In genomic region chr6:108380876-108381275, GRCh38 we compare ENCODE assay signal across 26 cellular contexts.
"Had no signal": no experiment of that assay in that cellular context is flagged by ENCODE, and none has a peak within 500 bp of the region (broad histone marks: within the 10 kb centered on the region; RNA-seq: fewer than 3 reads in every experiment).

No MANE protein-coding gene starts in this region.

- H3K27me3 Mint-ChIP-seq: naive thymus-derived CD8-positive, alpha-beta T cell; stimulated activated naive B cell treated with anti-CD40 and anti-IgM and Interleukin-4, amounts not matched to agents 10 μg/mL and 1 μg/mL and 100 μg/mL, for 72 hours; type B pancreatic cell had no signal

- H3K27ac Mint-ChIP-seq: naive thymus-derived CD8-positive, alpha-beta T cell; stimulated activated naive B cell treated with anti-CD40 and anti-IgM and Interleukin-4, amounts not matched to agents 10 μg/mL and 1 μg/mL and 100 μg/mL, for 72 hours; type B pancreatic cell had no signal

- FAIRE-seq: keratinocyte, pancreas had no signal

- ATAC-seq: left colon; left lung; naive thymus-derived CD8-positive, alpha-beta T cell; pancreas; right lobe of liver; stimulated activated naive B cell treated with anti-CD40 and anti-IgM and Interleukin-4, amounts not matched to agents 10 μg/mL and 1 μg/mL and 100 μg/mL, for 72 hours; stimulated activated naive CD8-positive, alpha-beta T cell treated with anti-CD3 and anti-CD28 coated beads, Interleukin-15, Interleukin-2, amounts not matched to agents 100 U/mL and 50 U/mL, for 24 hours had no signal

- H3K4me3 Mint-ChIP-seq: naive thymus-derived CD8-positive, alpha-beta T cell; nephron; neural crest cell; stimulated activated naive B cell treated with anti-CD40 and anti-IgM and Interleukin-4, amounts not matched to agents 10 μg/mL and 1 μg/mL and 100 μg/mL, for 72 hours; type B pancreatic cell had no signal

- H3K4me1 Mint-ChIP-seq: stimulated activated naive B cell treated with anti-CD40 and anti-IgM and Interleukin-4, amounts not matched to agents 10 μg/mL and 1 μg/mL and 100 μg/mL, for 72 hours had no signal

- H3K4me3 ChIP-seq: left lung, lung, pancreas, prostate gland, right atrium auricular region, right lobe of liver, smooth muscle cell, stomach, testis, thyroid gland, uterus had no signal

- H3K36me3 ChIP-seq: left lung, pancreas, prostate gland, right atrium auricular region, right lobe of liver, thyroid gland, uterus had no signal

- H3K9me3 ChIP-seq: left lung, pancreas, prostate gland, right atrium auricular region, right lobe of liver, stomach, testis, thyroid gland, uterus had no signal

- H3K9me3 Mint-ChIP-seq: type B pancreatic cell had no signal

- H3K27ac ChIP-seq: left lung, pancreas, prostate gland, right atrium auricular region, right lobe of liver, stomach, testis, thyroid gland, uterus had no signal

- DNase-seq: hippocampal formation; left colon; left lung; mesendoderm; midbrain; naive thymus-derived CD8-positive, alpha-beta T cell; nucleus accumbens; pancreas; posterior cingulate gyrus; right lobe of liver; stimulated activated CD4-positive, alpha-beta T cell treated with anti-CD3 and anti-CD28 coated beads, Interleukin-2, amount 100 ng/mL, for 24 hours; stimulated activated CD4-positive, alpha-beta T cell treated with anti-CD3 and anti-CD28 coated beads, Interleukin-4, amount 100 ng/mL, for 1 hour; stimulated activated naive B cell treated with anti-CD40 and anti-IgM and Interleukin-4, amounts not matched to agents 10 μg/mL and 1 μg/mL and 100 μg/mL, for 72 hours; stimulated activated naive CD8-positive, alpha-beta T cell treated with anti-CD3 and anti-CD28 coated beads, Interleukin-15, Interleukin-2, amounts not matched to agents 100 U/mL and 50 U/mL, for 24 hours; stomach; testis; thyroid gland; uterus had no signal

- H3K4me2 ChIP-seq: smooth muscle cell had no signal

- H3K4me1 ChIP-seq: left lung, pancreas, prostate gland, right atrium auricular region, right lobe of liver, stomach, testis, thyroid gland, uterus had no signal

- H3K27me3 ChIP-seq: left lung, pancreas, right atrium auricular region, right lobe of liver, stomach, testis, thyroid gland, uterus had no signal
